Comparison of ENCODE assay signal across 8 cellular contexts in the genomic region with DNA sequence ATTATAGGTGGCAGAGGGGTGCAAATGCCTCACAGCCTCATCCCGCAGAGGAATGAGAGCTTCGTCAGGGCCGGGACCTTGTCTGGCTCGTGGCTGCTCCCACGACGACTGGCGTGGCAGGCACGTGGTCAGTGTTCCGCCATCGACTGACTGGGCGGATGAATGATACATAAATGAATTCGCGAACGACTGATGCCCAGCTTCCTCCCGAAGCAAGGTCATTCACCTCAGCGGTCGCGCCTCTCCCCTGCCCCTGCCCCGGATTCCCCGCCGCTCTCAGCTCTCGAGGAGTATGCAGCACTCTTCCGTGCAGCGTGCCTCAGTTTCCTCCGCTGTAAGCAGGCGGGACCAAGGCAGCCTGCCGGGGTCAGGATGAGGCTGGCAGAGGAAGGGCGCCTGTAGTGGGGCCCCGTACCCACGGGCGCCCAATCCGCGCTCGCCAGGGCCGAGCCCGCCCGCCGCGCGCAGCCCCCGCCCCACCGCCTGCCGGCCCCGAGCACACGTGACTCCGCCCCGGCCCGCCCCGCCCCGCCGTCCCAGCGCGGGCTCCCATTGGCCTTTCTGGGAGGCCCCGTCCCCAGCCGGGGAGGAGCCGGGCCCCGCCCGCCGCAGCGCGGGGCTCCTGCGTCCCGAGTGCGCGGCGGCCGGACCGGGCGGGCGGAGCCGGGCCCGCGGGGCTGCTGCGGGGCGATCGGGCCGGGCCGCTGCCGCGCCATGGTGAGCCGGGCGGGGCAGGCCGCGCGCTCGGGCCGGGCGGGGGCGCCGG. TPM values are rescaled to one million over a fixed set of nuclear protein-coding genes. Genes with fewer than 3 reads are reported as not detected.
DNase-seq lines count a peak whose midpoint lies in the region; ATAC-seq lines count a peak whose summit lies in the region.

A gene (plus strand): TSS at position 632 of the 766 bp plus-strand sequence. CDS start 7,605 bp downstream, outside the sequence.

- H3K27ac ChIP-seq in esophagus (ENCODE audit: low read depth in 2 of 2, low read length in 1 of 2): peak within 1 kb of the TSS; percentile 75 to 78

- H3K9ac ChIP-seq in mucosa of stomach (ENCODE audit: low read length): peak within 1 kb of the TSS; percentile 31

- H3K36me3 ChIP-seq in esophagus (ENCODE audit: control insufficient read depth in 2 of 2, insufficient read depth in 2 of 2, low read length in 1 of 2) (no peaks in the 10 kb centered on the region), mucosa of stomach (ENCODE audit: control insufficient read depth, insufficient read depth, low read length) (no peaks in the 10 kb centered on the region)

- 7 to 8% methylated on average over 61 to 90 of the region's 90 CpGs for WGBS in esophagus, 2 donors

- DNase-seq in C1 segment of cervical spinal cord (lab: John Stamatoyannopoulos, UW) (peak in 12 of 14 donors; percentile 37 to 90 (median 70)), HS-27A (ENCODE audit: low read depth) (peak; percentile 15), OCI-M2 (lab: John Stamatoyannopoulos, UW; ENCODE audit: unreplicated experiment) (peak; percentile 2)
- peak; percentile 87 for DNase-seq in activated T-cell treated with anti-CD3 and anti-CD28 coated beads, Interleukin-2, amount 50 U/mL, for 1 hour
- DNase-seq in stimulated activated CD8-positive, alpha-beta memory T cell treated with anti-CD3 and anti-CD28 coated beads, Interleukin-4, amount 100 ng/mL, for 4 hours (ENCODE audit: low read depth in 2 of 2, low spot score in 1 of 2): peak; percentile 53 to 73

- H3K9me3 ChIP-seq in esophagus (ENCODE audit: control insufficient read depth in 2 of 2, insufficient read depth in 1 of 2, low read depth in 1 of 2, low read length in 1 of 2) (no peaks in the 10 kb centered on the region), mucosa of stomach (ENCODE audit: control insufficient read depth, low read length) (no peaks in the 10 kb centered on the region)

- H3K27me3 ChIP-seq in esophagus (ENCODE audit: control insufficient read depth in 1 of 2, insufficient read depth in 2 of 2, low read length in 2 of 2) (no peaks in the 10 kb centered on the region), mucosa of stomach (ENCODE audit: control insufficient read depth, insufficient read depth, low read length) (no peaks in the 10 kb centered on the region)

- peak within 1 kb of the TSS; percentile 72 to 76 for H3K4me3 ChIP-seq in esophagus (ENCODE audit: low read depth in 1 of 2, low read length in 2 of 2)
- no peak within 1 kb of the TSS for H3K4me3 ChIP-seq in mucosa of stomach (ENCODE audit: low read length)

- H3K4me1 ChIP-seq in esophagus (ENCODE audit: control insufficient read depth in 2 of 2, insufficient read depth in 2 of 2, low read length in 1 of 2) (peaks cover 5 to 42% of the 10 kb centered on the region in 2 donors), mucosa of stomach (ENCODE audit: control insufficient read depth, insufficient read depth, low read length) (peaks cover 30% of the 10 kb centered on the region)

- peak; percentile 69 for ATAC-seq in GM19351 (IDR thresholded peaks at IDR 0.05; ENCODE audit: unreplicated experiment)

RNA-seq across cellular contexts. Expression of the gene that starts here (rescaled TPM):
- 10 to 100 TPM in 1 of 2 donors, 1 to 10 TPM in 1; 8.7 to 11.7 TPM for polyA plus RNA-seq in esophagus

Comparison
In these comparisons a context has a peak if more than half of its experiments do, and no peak if none do; other contexts are left out.
1. DNase-seq: peak in every context shown above with its lines; median percentile 87 in activated T-cell treated with anti-CD3 and anti-CD28 coated beads, Interleukin-2, amount 50 U/mL, for 1 hour; 70 in C1 segment of cervical spinal cord; 63 in stimulated activated CD8-positive, alpha-beta memory T cell treated with anti-CD3 and anti-CD28 coated beads, Interleukin-4, amount 100 ng/mL, for 4 hours; 15 in HS-27A; 2 in OCI-M2.